ENCODE assay signal across 25 cellular contexts in genomic region chr4:7108046-7108625, GRCh38. TPM values are rescaled to one million over a fixed set of nuclear protein-coding genes. Genes with fewer than 3 reads are reported as not detected.
A peak's percentile ranks its signal among the peaks of the same experiment; 100 is the strongest.
DNase-seq lines count a peak whose midpoint lies in the region; ATAC-seq, FAIRE-seq and TF ChIP-seq lines count a peak whose summit lies in the region.
"Had no signal": no experiment of that assay in that cellular context is flagged by ENCODE, and none has a peak within 500 bp of the region (broad histone marks: within the 10 kb centered on the region; RNA-seq: fewer than 3 reads in every experiment).

No MANE protein-coding gene starts in this region.

- intact Hi-C loops in K562 (cut with micrococcal nuclease) (no loop called here), lower lobe of right lung (cut with DNase I) (no loop called here), spleen (cut with DNase I; ENCODE audit: low total_unique reads) (no loop called here), colonic mucosa (cut with DNase I) (no loop called here)

- TF ChIP-seq CTCF in SK-N-SH (IDR thresholded peaks at IDR 0.05) (no peak), K562 (IDR thresholded peaks at IDR 0.05 in 2 of 3, conservative IDR thresholded peaks at IDR 0.05 in 1 of 3; ENCODE audit: insufficient read depth in 2 of 3, low read depth in 1 of 3, low read length in 3 of 3) (no peak), lower lobe of right lung (IDR thresholded peaks at IDR 0.05) (no peak), spleen (IDR thresholded peaks at IDR 0.05 in 8 of 11, conservative IDR thresholded peaks at IDR 0.05 in 3 of 11) (no peak), colonic mucosa (IDR thresholded peaks at IDR 0.05) (no peak)

- no peaks in the 10 kb centered on the region for H3F3A ChIP-seq in SK-N-SH (replicated peaks; ENCODE audit: insufficient read depth)

- H3K9me1 ChIP-seq in K562 (ENCODE audit: control insufficient read depth, insufficient read depth, low read length) = peaks cover 3% of the 10 kb centered on the region

- TF ChIP-seq POLR2A in K562 (conservative IDR thresholded peaks at IDR 0.05) (no peak), spleen (IDR thresholded peaks at IDR 0.05) (no peak)

- in situ Hi-C loops in K562 (cut with MboI) = no loop called here

- no peak for TF ChIP-seq EP300 in SK-N-SH (IDR thresholded peaks at IDR 0.05; ENCODE audit: borderline replicate concordance in 1 of 2, low read depth in 1 of 2, low read length in 1 of 2)
- TF ChIP-seq EP300 in K562 (IDR thresholded peaks at IDR 0.05; ENCODE audit: low read length) = no peak

- TF ChIP-seq RAD21 in SK-N-SH (IDR thresholded peaks at IDR 0.05; ENCODE audit: low read length) (no peak), K562 (CRISPR knock-in tag; conservative IDR thresholded peaks at IDR 0.05 in 1 of 2, IDR thresholded peaks at IDR 0.05 in 1 of 2) (no peak)

- FAIRE-seq in K562 (lab: Jason Lieb, UNC) = no peak

- WGBS in SK-N-SH (ENCODE audit: low lambda C conversion rate) = 82% methylated on average over 22 of the region's 23 CpGs
- WGBS in K562 (ENCODE audit: insufficient coverage, low coverage, missing lambda C conversion rate) = 16% methylated on average over 23 of the region's 23 CpGs
- WGBS in spleen, 5 donors = 85 to 90% (median 89%) methylated on average over 22 to 23 of the region's 23 CpGs

- no peaks in the 10 kb centered on the region for H3K9me2 ChIP-seq in SK-N-SH

- H3K27me3 ChIP-seq in SK-N-SH (ENCODE audit: insufficient read depth) (no peaks in the 10 kb centered on the region), K562 (ENCODE audit: control insufficient read depth in 2 of 2, insufficient read depth in 2 of 2, low read length in 2 of 2) (peaks cover 21 to 70% of the 10 kb centered on the region in 2 experiments), lower lobe of right lung (ENCODE audit: low read depth) (no peaks in the 10 kb centered on the region), spleen (replicated peaks in 1 of 7) (no peaks in the 10 kb centered on the region), colonic mucosa (no peaks in the 10 kb centered on the region)
- H3K27me3 ChIP-seq: BE2C had no signal

- H3K4me3 Mint-ChIP-seq in stimulated activated memory B cell treated with anti-CD40 and anti-IgM and Interleukin-4, amounts not matched to agents 10 μg/mL and 1 μg/mL and 100 μg/mL, for 72 hours = no peak overlapping the region
- H3K4me3 Mint-ChIP-seq: CD14-positive monocyte; CD8-positive, alpha-beta memory T cell; GM23338 had no signal

- POLR2A ChIA-PET in SK-N-SH (lab: Yijun Ruan, JAX) = no interaction called here
- POLR2A ChIA-PET in K562 (lab: Yijun Ruan, JAX) = interaction anchor here (0.6 kb wide), 1 partner anchor 177 kb away, joined by 3 read pairs; no protein-coding TSS in a partner anchor

- H2AFZ ChIP-seq in SK-N-SH (ENCODE audit: low read depth) (no peak overlapping the region), K562 (ENCODE audit: low read depth, low read length) (no peak overlapping the region)
- H2AFZ ChIP-seq: GM23338 had no signal

- H3K27ac ChIP-seq in SK-N-SH (ENCODE audit: low read depth in 2 of 2, low read length in 1 of 2) = no peak overlapping the region
- H3K27ac ChIP-seq in K562 (ENCODE audit: extremely low read depth, low read depth, low read length) = no peak overlapping the region
- H3K27ac ChIP-seq in lower lobe of right lung = no peak overlapping the region
- H3K27ac ChIP-seq in spleen = no peak overlapping the region
- H3K27ac ChIP-seq in colonic mucosa = no peak overlapping the region
- H3K27ac ChIP-seq: 22Rv1 had no signal

- ATAC-seq in SK-N-SH treated with all-trans-retinoic acid at 6 μM for 48 hours (no peak), K562 (no peak), lower lobe of right lung (no peak), GM21381 (IDR thresholded peaks at IDR 0.05; ENCODE audit: unreplicated experiment) (no peak)
- ATAC-seq in stimulated activated memory B cell treated with anti-CD40 and anti-IgM and Interleukin-4, amounts not matched to agents 10 μg/mL and 1 μg/mL and 100 μg/mL, for 72 hours = no peak
- ATAC-seq: GM23338, PC-3 had no signal

- peaks cover 11% of the 10 kb centered on the region for H3K4me1 Mint-ChIP-seq in stimulated activated memory B cell treated with anti-CD40 and anti-IgM and Interleukin-4, amounts not matched to agents 10 μg/mL and 1 μg/mL and 100 μg/mL, for 72 hours

- H3K36me3 Mint-ChIP-seq in stimulated activated memory B cell treated with anti-CD40 and anti-IgM and Interleukin-4, amounts not matched to agents 10 μg/mL and 1 μg/mL and 100 μg/mL, for 72 hours = no peaks in the 10 kb centered on the region
- H3K36me3 Mint-ChIP-seq: CD14-positive monocyte had no signal

- H3K79me2 ChIP-seq in SK-N-SH (ENCODE audit: insufficient read depth) = no peaks in the 10 kb centered on the region
- H3K79me2 ChIP-seq in K562 (ENCODE audit: control insufficient read depth, insufficient read depth, low read length) = no peaks in the 10 kb centered on the region

- no peaks in the 10 kb centered on the region for H3K9me3 Mint-ChIP-seq in stimulated activated memory B cell treated with anti-CD40 and anti-IgM and Interleukin-4, amounts not matched to agents 10 μg/mL and 1 μg/mL and 100 μg/mL, for 72 hours
- H3K9me3 Mint-ChIP-seq: GM23338 had no signal

- H3K4me2 ChIP-seq in SK-N-SH (no peak overlapping the region), K562 (ENCODE audit: insufficient read depth, low read length) (no peak overlapping the region)
- H3K4me2 ChIP-seq: GM23338 had no signal

- H3K4me3 ChIP-seq in SK-N-SH (ENCODE audit: low read depth in 2 of 2, low read length in 1 of 2) (no peak overlapping the region), K562 (no peak overlapping the region), lower lobe of right lung (no peak overlapping the region), spleen (no peak overlapping the region), colonic mucosa (no peak overlapping the region)
- H3K4me3 ChIP-seq: GM23338 had no signal

- CTCF ChIA-PET in SK-N-SH (lab: Yijun Ruan, JAX) (no interaction called here), K562 (lab: Yijun Ruan, JAX; ENCODE audit: low intra/inter-chr PET ratio) (no interaction called here)

- DNase-seq in SK-N-SH = peak; percentile 9
- DNase-seq in K562 (ENCODE audit: extremely low read depth in 1 of 4, low spot score in 3 of 4) = no peak
- peak; percentile 28 for DNase-seq in lower lobe of right lung
- DNase-seq in spleen = peak; percentile 55
- DNase-seq in colonic mucosa = no peak
- DNase-seq: ACHN; BE2C; CD8-positive, alpha-beta memory T cell; HCEC 1CT; KBM-7; MV-4-11; NCI-H1105; NCI-H1436 treated with DMSO at 0.1 percent for 48 hours; NCI-H187 treated with DMSO at 0.1 percent for 48 hours; NCI-H2171 treated with DMSO at 0.1 percent for 48 hours; NCI-H345; NCI-H510A treated with DMSO at 0.1 percent for 48 hours; NCI-H748 treated with DMSO at 0.1 percent for 48 hours; PC-3 had no signal

- BruUV-seq in K562 (replicated peaks; lab: Mats Ljungman, UMichigan) = no TSS peak

- peaks cover 0 to 4% of the 10 kb centered on the region in 2 experiments; a peak in 1 of 4 replicates for H3K4me1 ChIP-seq in SK-N-SH (ENCODE audit: control insufficient read depth in 1 of 2, insufficient read depth in 2 of 2, low read depth in 1 of 2, low read length in 1 of 2)
- peaks cover 6 to 14% of the 10 kb centered on the region in 2 experiments; a peak in 4 of 5 replicates for H3K4me1 ChIP-seq in K562 (replicated peaks in 1 of 2; ENCODE audit: control insufficient read depth in 2 of 2, insufficient read depth in 2 of 2, low read length in 2 of 2)
- peaks cover 8% of the 10 kb centered on the region for H3K4me1 ChIP-seq in lower lobe of right lung
- peaks cover 0 to 14% (median 8%) of the 10 kb centered on the region in 6 donors for H3K4me1 ChIP-seq in spleen
- peaks cover 3% of the 10 kb centered on the region for H3K4me1 ChIP-seq in colonic mucosa
- H3K4me1 ChIP-seq: BE2C had no signal

- H3K9me3 ChIP-seq in SK-N-SH (no peaks in the 10 kb centered on the region), K562 (replicated peaks; ENCODE audit: control insufficient read depth, insufficient read depth, low read depth, low read length) (no peaks in the 10 kb centered on the region), lower lobe of right lung (no peaks in the 10 kb centered on the region), spleen (no peaks in the 10 kb centered on the region), colonic mucosa (no peaks in the 10 kb centered on the region)
- H3K9me3 ChIP-seq: BE2C had no signal

- no peaks in the 10 kb centered on the region for H4K20me1 ChIP-seq in SK-N-SH (ENCODE audit: insufficient read depth)
- peaks cover 9% of the 10 kb centered on the region for H4K20me1 ChIP-seq in K562 (replicated peaks; ENCODE audit: control insufficient read depth, insufficient read depth, low read length)

- no peaks in the 10 kb centered on the region for H3K27me3 Mint-ChIP-seq in stimulated activated memory B cell treated with anti-CD40 and anti-IgM and Interleukin-4, amounts not matched to agents 10 μg/mL and 1 μg/mL and 100 μg/mL, for 72 hours
- H3K27me3 Mint-ChIP-seq: CD8-positive, alpha-beta memory T cell had no signal

- H3K27ac Mint-ChIP-seq in stimulated activated memory B cell treated with anti-CD40 and anti-IgM and Interleukin-4, amounts not matched to agents 10 μg/mL and 1 μg/mL and 100 μg/mL, for 72 hours = no peak overlapping the region
- H3K27ac Mint-ChIP-seq: CD8-positive, alpha-beta memory T cell; GM23338 had no signal

- H3K9ac ChIP-seq in SK-N-SH (no peak overlapping the region), K562 (ENCODE audit: insufficient read depth in 1 of 2, low read depth in 2 of 2, low read length in 2 of 2) (no peak overlapping the region), colonic mucosa (ENCODE audit: low read depth in 2 of 2, low read length in 2 of 2) (no peak overlapping the region)

- H3K36me3 ChIP-seq in SK-N-SH (replicated peaks in 1 of 2; ENCODE audit: control insufficient read depth in 1 of 2, insufficient read depth in 2 of 2, low read length in 1 of 2) (no peaks in the 10 kb centered on the region), K562 (ENCODE audit: control insufficient read depth, insufficient read depth, low read length) (no peaks in the 10 kb centered on the region), lower lobe of right lung (no peaks in the 10 kb centered on the region), spleen (no peaks in the 10 kb centered on the region), colonic mucosa (no peaks in the 10 kb centered on the region)
- H3K36me3 ChIP-seq: BE2C had no signal

RNA-seq across cellular contexts. Expression of gene GRPEL1, which starts 40.3 kb away (rescaled TPM):
- polyA plus RNA-seq in SK-N-SH (2012; rRNA removed) (29.8 and 32.8 TPM in 2 replicates), K562 (2011; rRNA removed) (34.9 and 43.4 TPM in 2 replicates), K562 (2014; fragmentation: Illumina TruSeq; extraction: Trizol) (87.3 and 88.7 TPM in 2 replicates), K562 (2014; fragmentation: Nextera tagmentation; extraction: Ambion mirVana) (100 to 1,000 TPM; 125 to 192 TPM), K562 (2014; rRNA removed) (64.3 and 65.9 TPM in 2 replicates), spleen (10 to 100 TPM; 17.6 to 29.6 (median 23.8) TPM)
- 40.0 and 49.0 TPM in 2 replicates for polyA plus RNA-seq in SK-N-SH (2012; cell fraction: cytosol; rRNA removed)
- polyA plus RNA-seq in SK-N-SH (2012; cell fraction: nucleus; rRNA removed) = 13.1 and 20.5 TPM in 2 replicates
- 36.2 and 43.9 TPM in 2 replicates for total RNA-seq in K562 (2011; cell fraction: chromatin; rRNA removed; ENCODE audit: low replicate concordance)
- 32.4 and 37.0 TPM in 2 replicates for total RNA-seq in K562 (2011; cell fraction: nucleolus; rRNA removed)
- 41.4 and 49.8 TPM in 2 replicates for total RNA-seq in K562 (2011; cell fraction: nucleoplasm; rRNA removed)
- total RNA-seq in K562 (2014; rRNA removed) (72.5 and 99.5 TPM in 2 replicates), K562 (2014; rRNA removed; fragmentation: Illumina TruSeq; extraction: Trizol) (86.6 and 90.2 TPM in 2 replicates), K562 (2015; rRNA removed; fragmentation: Illumina TruSeq; extraction: Trizol) (77.4 and 84.4 TPM in 2 replicates), K562 (2021) (59.7 and 63.7 TPM in 2 replicates), lower lobe of right lung (25.7 TPM), spleen (10 to 100 TPM; 21.3 to 42.7 (median 32.7) TPM), colonic mucosa (10 to 100 TPM; 45.9 to 50.9 TPM)
- 16.6 and 26.2 TPM in 2 replicates for polyA plus RNA-seq in K562 (2011; cell fraction: cytosol; rRNA removed)
- polyA plus RNA-seq in K562 (2011; cell fraction: nucleus; rRNA removed) = 16.0 and 19.8 TPM in 2 replicates
- 23.4 and 48.5 TPM in 2 replicates for polyA plus RNA-seq in K562 (2012)
- polyA minus RNA-seq in K562 (2011; rRNA and poly(A)+ RNA removed) = 59.1 and 61.5 TPM in 2 replicates
- 21.3 and 24.2 TPM in 2 replicates for polyA minus RNA-seq in K562 (2011; cell fraction: cytosol; rRNA and poly(A)+ RNA removed)
- polyA minus RNA-seq in K562 (2011; cell fraction: nucleus; rRNA and poly(A)+ RNA removed) = 18.3 and 25.0 TPM in 2 replicates

Comparison
In these comparisons a context has a peak if more than half of its experiments do, and no peak if none do; other contexts are left out.
1. DNase-seq: peak in SK-N-SH (single experiment), lower lobe of right lung (single experiment) and spleen (single experiment); none in K562 (0 of 4) and colonic mucosa (single experiment).